In the genomic region with DNA sequence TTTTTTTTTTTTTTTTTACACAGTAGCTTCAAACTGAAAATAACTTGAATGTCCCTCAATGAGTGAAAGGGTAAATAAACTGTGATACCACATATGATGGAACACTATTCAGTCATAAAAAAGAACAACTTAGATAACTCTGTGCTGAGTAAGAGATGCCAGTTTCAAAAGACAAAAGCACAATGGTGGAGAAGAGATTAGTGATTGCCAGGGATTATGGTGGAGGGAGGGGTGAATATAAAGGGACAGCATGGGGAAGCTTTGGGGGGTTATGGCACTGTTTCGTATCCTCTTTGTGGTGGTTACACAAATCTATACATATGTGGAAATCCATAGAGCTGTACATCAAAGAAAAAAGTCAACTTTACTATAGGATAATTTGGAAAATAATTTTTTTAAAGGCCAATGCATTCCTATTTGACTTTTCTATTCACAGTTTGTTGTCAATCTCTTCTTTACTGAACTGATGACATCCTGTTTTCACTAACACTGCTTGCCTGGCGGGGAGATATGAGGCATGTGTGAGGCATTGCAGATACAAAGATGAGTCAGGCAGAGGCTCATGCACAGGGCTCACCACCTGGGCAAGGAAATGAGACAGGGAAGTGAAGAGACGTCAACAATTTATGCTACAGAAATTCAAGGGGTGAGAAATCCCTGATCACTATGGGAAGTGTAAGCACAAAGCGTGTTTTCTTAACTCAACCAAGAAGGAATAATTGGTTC, we compare ENCODE assay signal across 8 cellular contexts.
DNase-seq lines count a peak whose midpoint lies in the region; ATAC-seq lines count a peak whose summit lies in the region.

No MANE protein-coding gene starts in this region.

- H4K20me1 ChIP-seq in Karpas-422 (ENCODE audit: insufficient read depth, low read depth, low read length) = no peaks in the 10 kb centered on the region

- no peak overlapping the region for H2AFZ ChIP-seq in Karpas-422 (ENCODE audit: low read length)

- H3K4me3 ChIP-seq in Karpas-422 (ENCODE audit: low read length) = no peak overlapping the region

- no peak overlapping the region for H3K4me2 ChIP-seq in Karpas-422 (ENCODE audit: low read depth, low read length, poor library complexity, severe bottlenecking)

- no peaks in the 10 kb centered on the region for H3K27me3 ChIP-seq in Karpas-422 (ENCODE audit: low read length)

- ATAC-seq in GM19351 (IDR thresholded peaks at IDR 0.05; ENCODE audit: unreplicated experiment) (peak; percentile 87), HG03442 (IDR thresholded peaks at IDR 0.05; ENCODE audit: unreplicated experiment) (peak; percentile 93)

- DNase-seq in ACHN = peak; percentile 97
- DNase-seq in activated CD4-positive, CD25-positive, alpha-beta regulatory T cell treated with anti-CD3 and anti-CD28 coated beads, Interleukin-2, amount 50 U/mL, for 16 hours (ENCODE audit: low read depth, low spot score) = peak; percentile 38
- peak; percentile 30 for DNase-seq in effector CD4-positive, alpha-beta T cell
- DNase-seq in stimulated activated CD4-positive, alpha-beta T cell treated with anti-CD3 and anti-CD28 coated beads, Interleukin-15, amount 100 ng/mL, for 1 hour (ENCODE audit: low read depth in 1 of 2, low spot score in 1 of 2) = peak; percentile 10 to 19
- no peak for DNase-seq in GM19238 (ENCODE audit: insufficient read length, low spot score)
- DNase-seq in Karpas-422 = no peak

- no peaks in the 10 kb centered on the region for H3K4me1 ChIP-seq in Karpas-422 (ENCODE audit: low read length)

- in situ Hi-C loops in ACHN (cut with HindIII; ENCODE audit: low pct_ligation_motif_present, low pct_unique_long_range_greater_than_20kb, low sequenced_read_pairs) = no loop called here

- H3K9me2 ChIP-seq in Karpas-422 (replicated peaks; ENCODE audit: insufficient read depth, low read length) = no peaks in the 10 kb centered on the region

- no peak overlapping the region for H3K27ac ChIP-seq in Karpas-422 (ENCODE audit: low read length)

- no peaks in the 10 kb centered on the region for H3K9me3 ChIP-seq in Karpas-422 (ENCODE audit: low read length)

- no peaks in the 10 kb centered on the region for H3K79me2 ChIP-seq in Karpas-422 (ENCODE audit: low read length)

- no peak overlapping the region for H3K9ac ChIP-seq in Karpas-422 (ENCODE audit: low read length)

- no peaks in the 10 kb centered on the region for H3K36me3 ChIP-seq in Karpas-422 (ENCODE audit: insufficient read depth, low read length)

Comparison
In these comparisons a context has a peak if more than half of its experiments do, and no peak if none do; other contexts are left out.
1. DNase-seq: peak in ACHN (single experiment), activated CD4-positive, CD25-positive, alpha-beta regulatory T cell treated with anti-CD3 and anti-CD28 coated beads, Interleukin-2, amount 50 U/mL, for 16 hours (single experiment), effector CD4-positive, alpha-beta T cell (single experiment) and stimulated activated CD4-positive, alpha-beta T cell treated with anti-CD3 and anti-CD28 coated beads, Interleukin-15, amount 100 ng/mL, for 1 hour (2 of 2); none in GM19238 (single experiment) and Karpas-422 (single experiment).